ENCODE assay signal across 12 cellular contexts in genomic region chr10:71300555-71301370, GRCh38.
"Had no signal": no experiment of that assay in that cellular context is flagged by ENCODE, and none has a peak within 500 bp of the region (broad histone marks: within the 10 kb centered on the region; RNA-seq: fewer than 3 reads in every experiment).

No MANE protein-coding gene starts in this region.

- DNase-seq: activated naive CD4-positive, alpha-beta T cell treated with anti-CD3 and anti-CD28 coated beads, Interleukin-2, amount 50 U/mL, for 16 hours; hippocampal formation; kidney glomerular epithelial cell; retina; substantia nigra; SW 1271; trophoblast cell had no signal

- H3K4me3 Mint-ChIP-seq: mesothelial cell of epicardium; neural crest cell; T-helper 2 cell treated with Interferon-gamma antibody and Interleukin-4, amounts not matched to agents 5 μg/mL and 100 μg/mL, for 36 hours had no signal

- H3K27ac ChIP-seq: parathyroid adenoma had no signal

- H3K4me1 Mint-ChIP-seq: mesothelial cell of epicardium had no signal

- H3K4me1 ChIP-seq: parathyroid adenoma had no signal

- H3K27ac Mint-ChIP-seq: activated T-helper 2 cell treated with anti-CD3 and anti-CD28 coated beads, Interferon-gamma antibody, Interleukin-2, Interleukin-4, amounts not matched to agents 10 μg/mL and 5 μg/mL and 100 μg/mL, durations not matched to agents 14 hours and 24 hours and 36 hours; mesothelial cell of epicardium; T-helper 2 cell treated with Interferon-gamma antibody and Interleukin-4, amounts not matched to agents 5 μg/mL and 100 μg/mL, for 36 hours had no signal

- H3K9me3 Mint-ChIP-seq: activated T-helper 2 cell treated with anti-CD3 and anti-CD28 coated beads, Interferon-gamma antibody, Interleukin-2, Interleukin-4, amounts not matched to agents 10 μg/mL and 5 μg/mL and 100 μg/mL, durations not matched to agents 14 hours and 24 hours and 36 hours; mesothelial cell of epicardium; neural crest cell; T-helper 2 cell treated with Interferon-gamma antibody and Interleukin-4, amounts not matched to agents 5 μg/mL and 100 μg/mL, for 36 hours had no signal
